Comparison of ENCODE assay signal across 9 cellular contexts in genomic region chr7:116630932-116631449, GRCh38. TPM values are rescaled to one million over a fixed set of nuclear protein-coding genes. Genes with fewer than 3 reads are reported as not detected.
DNase-seq lines count a peak whose midpoint lies in the region; ATAC-seq, FAIRE-seq and TF ChIP-seq lines count a peak whose summit lies in the region.
"Had no signal": no experiment of that assay in that cellular context is flagged by ENCODE, and none has a peak within 500 bp of the region (broad histone marks: within the 10 kb centered on the region; RNA-seq: fewer than 3 reads in every experiment).

No MANE protein-coding gene starts in this region.

- H3K9me3 Mint-ChIP-seq in progenitor cell of endocrine pancreas (ENCODE audit: low read depth): no peaks in the 10 kb centered on the region

- WGBS in gastroesophageal sphincter (ENCODE audit: low coverage in 1 of 2), 2 donors: 66 to 77% methylated on average over 4 to 10 of the region's 10 CpGs

- no peak overlapping the region for H3K4me3 Mint-ChIP-seq in progenitor cell of endocrine pancreas (ENCODE audit: low read depth)

- H3K9me3 ChIP-seq in gastroesophageal sphincter (no peaks in the 10 kb centered on the region), skeletal muscle tissue (ENCODE audit: control insufficient read depth in 3 of 3, low read length in 3 of 3) (no peaks in the 10 kb centered on the region)

- H3K4me1 Mint-ChIP-seq in progenitor cell of endocrine pancreas (ENCODE audit: low read depth): peaks cover 2% of the 10 kb centered on the region

- DNase-seq in ELR (ENCODE audit: low read depth) (peak; percentile 89), RCC 7860 (ENCODE audit: low spot score) (peak; percentile 97), NCI-H1417 treated with DMSO at 0.1 percent for 48 hours (lab: John Stamatoyannopoulos, UW) (no peak), progenitor cell of endocrine pancreas (ENCODE audit: low spot score, unreplicated experiment) (no peak)

- FAIRE-seq in RCC 7860 (lab: Jason Lieb, UNC): peak; percentile 97

- ATAC-seq in HG02759 (IDR thresholded peaks at IDR 0.05; ENCODE audit: unreplicated experiment) (peak; percentile 30), gastroesophageal sphincter (peak; percentile 48), HG02840 (IDR thresholded peaks at IDR 0.05; ENCODE audit: low FRiP score, unreplicated experiment) (no peak)

- H3K36me3 ChIP-seq in gastroesophageal sphincter (no peaks in the 10 kb centered on the region), skeletal muscle tissue (ENCODE audit: control insufficient read depth in 3 of 3, insufficient read depth in 3 of 3, low read length in 3 of 3) (no peaks in the 10 kb centered on the region)

- H3K27ac Mint-ChIP-seq in progenitor cell of endocrine pancreas: no peak overlapping the region

- TF ChIP-seq CTCF in gastroesophageal sphincter (IDR thresholded peaks at IDR 0.05): no peak
- no peak for TF ChIP-seq CTCF in progenitor cell of endocrine pancreas (IDR thresholded peaks at IDR 0.05; ENCODE audit: unreplicated experiment)

- no peaks in the 10 kb centered on the region for H3K27me3 ChIP-seq in gastroesophageal sphincter
- H3K27me3 ChIP-seq in skeletal muscle tissue (ENCODE audit: control insufficient read depth in 3 of 3, insufficient read depth in 3 of 3, low read length in 3 of 3): no peaks in the 10 kb centered on the region

- H3K27ac ChIP-seq in gastroesophageal sphincter (no peak overlapping the region), skeletal muscle tissue (ENCODE audit: low read depth, low read length) (peak overlapping the region; percentile 87)

- peak overlapping the region; percentile 14 to 60 (median 25) for H3K9ac ChIP-seq in skeletal muscle tissue (ENCODE audit: low read depth in 1 of 3, low read length in 3 of 3)

- no peak for TF ChIP-seq POLR2A in gastroesophageal sphincter (IDR thresholded peaks at IDR 0.05)

- H3K4me1 ChIP-seq in gastroesophageal sphincter (peaks cover 0 to 41% (median 0%) of the 10 kb centered on the region in 3 donors), skeletal muscle tissue (ENCODE audit: control insufficient read depth in 3 of 3, insufficient read depth in 3 of 3, low read length in 3 of 3) (peaks cover 20 to 37% (median 25%) of the 10 kb centered on the region in 3 donors)

- no peak for TF ChIP-seq EP300 in gastroesophageal sphincter (IDR thresholded peaks at IDR 0.05)

- no peak overlapping the region for H3K4me3 ChIP-seq in gastroesophageal sphincter
- peak overlapping the region; percentile 2 to 52 (median 11) for H3K4me3 ChIP-seq in skeletal muscle tissue (ENCODE audit: low read length in 3 of 3)
- H3K4me3 ChIP-seq: dorsolateral prefrontal cortex had no signal

- H3K36me3 Mint-ChIP-seq in progenitor cell of endocrine pancreas (ENCODE audit: insufficient read depth): no peaks in the 10 kb centered on the region

- peaks cover 6% of the 10 kb centered on the region for H3K27me3 Mint-ChIP-seq in progenitor cell of endocrine pancreas

RNA-seq across cellular contexts. Expression of gene MET, which starts 41.0 kb away (rescaled TPM):
- total RNA-seq in gastroesophageal sphincter (10 to 100 TPM in 3 of 4 donors, 1 to 10 TPM in 1; 5.8 to 27.2 (median 21.3) TPM), skeletal muscle tissue (26.1 TPM), progenitor cell of endocrine pancreas (44.4 and 46.0 TPM in 2 replicates)

Comparison
In these comparisons a context has a peak if more than half of its experiments do, and no peak if none do; other contexts are left out.
1. DNase-seq: peak in ELR (single experiment) and RCC 7860 (single experiment); none in NCI-H1417 treated with DMSO at 0.1 percent for 48 hours (single experiment) and progenitor cell of endocrine pancreas (single experiment).
2. H3K4me3 ChIP-seq: peak in skeletal muscle tissue (3 of 3); none in gastroesophageal sphincter (0 of 2).